ENCODE assay signal across 21 cellular contexts in genomic region chr3:124969190-124969589, GRCh38. TPM values are rescaled to one million over a fixed set of nuclear protein-coding genes. Genes with fewer than 3 reads are reported as not detected.
"Had no signal": no experiment of that assay in that cellular context is flagged by ENCODE, and none has a peak within 500 bp of the region (broad histone marks: within the 10 kb centered on the region; RNA-seq: fewer than 3 reads in every experiment).

No MANE protein-coding gene starts in this region.

- ATAC-seq: effector memory CD8-positive, alpha-beta T cell; left cardiac atrium; left ventricle myocardium superior had no signal

- DNase-seq: effector memory CD8-positive, alpha-beta T cell; esophagus squamous epithelium; glutamatergic neuron; kidney; left cardiac atrium; left ventricle myocardium superior; mesendoderm; naive B cell; sigmoid colon; stimulated activated CD4-positive, alpha-beta T cell treated with anti-CD3 and anti-CD28 coated beads, Interleukin-2, amount 100 ng/mL, for 24 hours; stimulated activated CD4-positive, alpha-beta T cell treated with anti-CD3 and anti-CD28 coated beads, Interleukin-4, amount 100 ng/mL, for 4 hours; stimulated activated naive CD4-positive, alpha-beta T cell treated with Interleukin-2 at 50 U/mL for 16 hours; trophoblast cell; uterus had no signal

- H3K4me3 Mint-ChIP-seq: effector memory CD8-positive, alpha-beta T cell; naive B cell; neural crest cell had no signal

- H3K9me3 Mint-ChIP-seq: effector memory CD8-positive, alpha-beta T cell; naive B cell; neural crest cell had no signal

- H3K4me1 ChIP-seq: sigmoid colon, uterus had no signal

- H3K4me1 Mint-ChIP-seq: naive B cell, neural crest cell had no signal

- H3K27me3 Mint-ChIP-seq: effector memory CD8-positive, alpha-beta T cell; naive B cell had no signal

- H3K27ac ChIP-seq: skin epidermis, uterus had no signal

- H3K36me3 ChIP-seq: uterus had no signal

- H3K27me3 ChIP-seq: esophagus squamous epithelium, gastroesophageal sphincter, sigmoid colon, uterus had no signal

- H3K9me3 ChIP-seq: esophagus squamous epithelium, gastroesophageal sphincter, sigmoid colon, uterus had no signal

- H3K4me3 ChIP-seq: esophagus squamous epithelium, gastroesophageal sphincter, sigmoid colon, skin epidermis, uterus had no signal

RNA-seq across cellular contexts. Expression of gene MUC13, which starts 34.6 kb away (rescaled TPM):
- total RNA-seq: epithelial cell of proximal tubule, gastroesophageal sphincter, left cardiac atrium, left ventricle myocardium superior, lung microvascular endothelial cell, neural crest cell, osteocyte, pulmonary artery endothelial cell had no signal
